1 cellular context compared by ENCODE assay signal in the genomic region with DNA sequence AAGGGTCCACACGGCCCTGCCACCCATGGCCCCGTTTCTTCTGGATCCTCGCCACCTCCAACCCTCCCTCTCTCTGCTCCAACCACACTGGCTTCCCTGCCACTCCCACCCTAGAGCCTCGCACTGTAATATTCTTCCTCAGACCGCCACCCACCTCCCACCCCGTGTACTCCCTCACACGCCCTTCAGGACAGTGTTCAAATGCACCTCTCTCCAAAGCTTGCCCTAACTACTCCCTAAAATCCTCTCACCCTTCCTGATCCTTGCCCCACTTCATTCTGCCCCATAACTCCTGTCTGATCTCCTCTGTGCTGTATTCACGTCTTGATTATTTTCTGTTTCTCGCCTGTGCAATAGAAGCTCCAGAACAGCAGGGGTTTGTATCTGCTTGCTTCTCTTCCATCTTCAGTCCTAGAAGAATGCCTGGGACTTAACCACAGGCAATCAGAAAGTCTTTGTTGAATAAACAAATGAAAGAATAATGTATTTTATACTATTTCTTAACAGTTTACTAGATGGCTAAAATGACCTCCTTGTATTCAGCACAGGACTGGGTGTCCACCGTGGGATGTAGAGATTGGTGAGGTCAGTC.
TF ChIP-seq lines count a peak whose summit lies in the region.

No MANE protein-coding gene starts in this region.

TF ChIP-seq in endothelial cell of umbilical vein, 7 proteins besides CTCF, POLR2A, EP300 and RAD21 (continued from another document):
- TF ChIP-seq JUN (IDR thresholded peaks at IDR 0.05; ENCODE audit: borderline replicate concordance, insufficient read depth, insufficient read length, low read depth) = no peak
